ENCODE assay signal across 12 cellular contexts in the genomic region with DNA sequence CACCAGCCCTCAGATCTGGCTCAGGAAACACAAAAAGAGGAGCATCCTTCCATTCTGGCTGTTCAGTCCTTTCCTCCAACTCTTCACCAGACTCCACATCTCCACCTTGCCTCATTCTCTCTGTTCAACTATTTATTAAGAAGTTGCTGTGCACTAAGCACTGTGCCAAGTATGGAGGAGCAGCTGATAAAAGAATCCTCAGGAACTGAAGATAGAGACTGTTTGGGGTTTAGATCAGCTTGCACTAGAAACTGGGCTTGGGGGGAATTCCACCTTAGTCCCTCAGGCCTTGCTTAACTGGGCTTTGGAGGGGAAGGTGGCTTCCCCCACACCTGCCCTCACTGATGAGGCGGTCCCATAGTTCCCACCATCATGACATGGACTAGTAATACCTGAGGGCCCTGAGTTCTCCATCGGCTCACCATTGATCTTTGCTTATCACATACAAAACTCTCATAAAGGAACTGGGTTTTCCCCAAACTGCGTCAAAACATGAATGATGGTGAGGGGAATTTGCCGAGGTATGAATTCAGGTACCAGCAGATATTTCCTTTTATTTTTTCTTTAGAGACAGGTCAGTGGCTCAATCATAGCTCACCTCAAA. TPM values are rescaled to one million over a fixed set of nuclear protein-coding genes. Genes with fewer than 3 reads are reported as not detected.
DNase-seq lines count a peak whose midpoint lies in the region; ATAC-seq and TF ChIP-seq lines count a peak whose summit lies in the region.
"Had no signal": no experiment of that assay in that cellular context is flagged by ENCODE, and none has a peak within 500 bp of the region (broad histone marks: within the 10 kb centered on the region; RNA-seq: fewer than 3 reads in every experiment).

No MANE protein-coding gene starts in this region.

- H3K4me3 Mint-ChIP-seq in activated naive CD4-positive, alpha-beta T cell treated with anti-CD3 and anti-CD28 coated beads for 36 hours: no peak overlapping the region
- no peak overlapping the region for H3K4me3 Mint-ChIP-seq in activated naive CD4-positive, alpha-beta T cell treated with anti-CD3 and anti-CD28 coated beads, Interleukin-2, amount 10 ng/mL, durations not matched to agents 7 days and 5 days
- no peak overlapping the region for H3K4me3 Mint-ChIP-seq in type B pancreatic cell

- H3K4me1 Mint-ChIP-seq in activated naive CD4-positive, alpha-beta T cell treated with anti-CD3 and anti-CD28 coated beads for 36 hours (ENCODE audit: low read depth): peaks cover 30% of the 10 kb centered on the region
- H3K4me1 Mint-ChIP-seq in activated naive CD4-positive, alpha-beta T cell treated with anti-CD3 and anti-CD28 coated beads, Interleukin-2, amount 10 ng/mL, durations not matched to agents 7 days and 5 days: peaks cover 40% of the 10 kb centered on the region
- no peaks in the 10 kb centered on the region for H3K4me1 Mint-ChIP-seq in type B pancreatic cell (ENCODE audit: unreplicated experiment)

- intact Hi-C loops in activated naive CD4-positive, alpha-beta T cell treated with anti-CD3 and anti-CD28 coated beads for 36 hours (cut with micrococcal nuclease): loop anchor here (1.0 kb wide), 4 partner anchors 13 to 73 kb away; no protein-coding TSS in a partner anchor

- ATAC-seq in GM21737 (IDR thresholded peaks at IDR 0.05; ENCODE audit: unreplicated experiment): peak; percentile 74
- ATAC-seq in HG03521 (IDR thresholded peaks at IDR 0.05; ENCODE audit: unreplicated experiment): peak; percentile 53

- H3K27ac Mint-ChIP-seq in activated naive CD4-positive, alpha-beta T cell treated with anti-CD3 and anti-CD28 coated beads for 36 hours: no peak overlapping the region
- no peak overlapping the region for H3K27ac Mint-ChIP-seq in activated naive CD4-positive, alpha-beta T cell treated with anti-CD3 and anti-CD28 coated beads, Interleukin-2, amount 10 ng/mL, durations not matched to agents 7 days and 5 days
- H3K27ac Mint-ChIP-seq in type B pancreatic cell: no peak overlapping the region

- H3K9me3 Mint-ChIP-seq in activated naive CD4-positive, alpha-beta T cell treated with anti-CD3 and anti-CD28 coated beads for 36 hours: no peaks in the 10 kb centered on the region
- no peaks in the 10 kb centered on the region for H3K9me3 Mint-ChIP-seq in activated naive CD4-positive, alpha-beta T cell treated with anti-CD3 and anti-CD28 coated beads, Interleukin-2, amount 10 ng/mL, durations not matched to agents 7 days and 5 days
- no peaks in the 10 kb centered on the region for H3K9me3 Mint-ChIP-seq in type B pancreatic cell

- H3K36me3 Mint-ChIP-seq in activated naive CD4-positive, alpha-beta T cell treated with anti-CD3 and anti-CD28 coated beads for 36 hours (ENCODE audit: low read depth): no peaks in the 10 kb centered on the region
- no peaks in the 10 kb centered on the region for H3K36me3 Mint-ChIP-seq in activated naive CD4-positive, alpha-beta T cell treated with anti-CD3 and anti-CD28 coated beads, Interleukin-2, amount 10 ng/mL, durations not matched to agents 7 days and 5 days
- no peaks in the 10 kb centered on the region for H3K36me3 Mint-ChIP-seq in type B pancreatic cell

- peak; percentile 60 for DNase-seq in activated naive CD4-positive, alpha-beta T cell treated with anti-CD3 and anti-CD28 coated beads for 36 hours
- DNase-seq in activated naive CD4-positive, alpha-beta T cell treated with anti-CD3 and anti-CD28 coated beads, Interleukin-2, amount 10 ng/mL, durations not matched to agents 7 days and 5 days: no peak
- DNase-seq in stimulated activated CD4-positive, alpha-beta T cell treated with anti-CD3 and anti-CD28 coated beads, Interleukin-4, amount 100 ng/mL, for 24 hours: peak; percentile 24
- DNase-seq in NCI-H82 treated with DMSO at 0.1 percent for 48 hours (lab: John Stamatoyannopoulos, UW; ENCODE audit: unreplicated experiment) (no peak), type B pancreatic cell (ENCODE audit: extremely low spot score, unreplicated experiment) (no peak), NCI-H748 (lab: John Stamatoyannopoulos, UW; ENCODE audit: unreplicated experiment) (no peak)
- DNase-seq: IMR-90 had no signal

- CTCF ChIA-PET in activated naive CD4-positive, alpha-beta T cell treated with anti-CD3 and anti-CD28 coated beads for 36 hours (lab: Charles Lee): no interaction called here
- CTCF ChIA-PET in activated naive CD4-positive, alpha-beta T cell treated with anti-CD3 and anti-CD28 coated beads, Interleukin-2, amount 10 ng/mL, durations not matched to agents 7 days and 5 days (lab: Charles Lee): interaction anchor here (0.9 kb wide), 1 partner anchor 36 kb away, joined by 3 read pairs; no protein-coding TSS in a partner anchor

- no peaks in the 10 kb centered on the region for H3K27me3 Mint-ChIP-seq in activated naive CD4-positive, alpha-beta T cell treated with anti-CD3 and anti-CD28 coated beads for 36 hours (ENCODE audit: low read depth)
- no peaks in the 10 kb centered on the region for H3K27me3 Mint-ChIP-seq in activated naive CD4-positive, alpha-beta T cell treated with anti-CD3 and anti-CD28 coated beads, Interleukin-2, amount 10 ng/mL, durations not matched to agents 7 days and 5 days
- no peaks in the 10 kb centered on the region for H3K27me3 Mint-ChIP-seq in type B pancreatic cell

- no peak for TF ChIP-seq CTCF in type B pancreatic cell (conservative IDR thresholded peaks at IDR 0.05)

RNA-seq across cellular contexts. Expression of a gene that starts 1.7 kb away (rescaled TPM):
- total RNA-seq in activated naive CD4-positive, alpha-beta T cell treated with anti-CD3 and anti-CD28 coated beads for 36 hours: not detected
- 1.2 TPM in 1 of 2 replicates, not detected in the other for total RNA-seq in type B pancreatic cell (ENCODE audit: low replicate concordance)
- total RNA-seq: bronchial epithelial cell, frontal cortex, IMR-90, NCI-H460 had no signal

RNA-seq across cellular contexts. Expression of a gene that starts 48.0 kb away (rescaled TPM):
- not detected for total RNA-seq in activated naive CD4-positive, alpha-beta T cell treated with anti-CD3 and anti-CD28 coated beads for 36 hours
- 0.21 TPM in 1 of 2 replicates, not detected in the other for total RNA-seq in type B pancreatic cell (ENCODE audit: low replicate concordance)
- total RNA-seq: bronchial epithelial cell, IMR-90, NCI-H460 had no signal

RNA-seq across cellular contexts. Expression of a gene that starts 55.3 kb away (rescaled TPM):
- total RNA-seq in activated naive CD4-positive, alpha-beta T cell treated with anti-CD3 and anti-CD28 coated beads for 36 hours: 10 to 100 TPM; 20.9 to 21.0 TPM
- 26.9 and 30.3 TPM in 2 replicates for total RNA-seq in type B pancreatic cell (ENCODE audit: low replicate concordance)

Comparison
In these comparisons a context has a peak if more than half of its experiments do, and no peak if none do; other contexts are left out.
1. DNase-seq: peak in activated naive CD4-positive, alpha-beta T cell treated with anti-CD3 and anti-CD28 coated beads for 36 hours (single experiment) and stimulated activated CD4-positive, alpha-beta T cell treated with anti-CD3 and anti-CD28 coated beads, Interleukin-4, amount 100 ng/mL, for 24 hours (single experiment); none in activated naive CD4-positive, alpha-beta T cell treated with anti-CD3 and anti-CD28 coated beads, Interleukin-2, amount 10 ng/mL, durations not matched to agents 7 days and 5 days (single experiment), NCI-H82 treated with DMSO at 0.1 percent for 48 hours (single experiment), type B pancreatic cell (single experiment) and NCI-H748 (single experiment).